Comparison of ENCODE assay signal across 1 cellular context in genomic region chr1:66542811-66543767, GRCh38.
TF ChIP-seq lines count a peak whose summit lies in the region.

No MANE protein-coding gene starts in this region.

TF ChIP-seq in HepG2, 621 proteins besides CTCF, POLR2A, EP300 and RAD21 (continued from another document):
- TF ChIP-seq, protein P1, sequence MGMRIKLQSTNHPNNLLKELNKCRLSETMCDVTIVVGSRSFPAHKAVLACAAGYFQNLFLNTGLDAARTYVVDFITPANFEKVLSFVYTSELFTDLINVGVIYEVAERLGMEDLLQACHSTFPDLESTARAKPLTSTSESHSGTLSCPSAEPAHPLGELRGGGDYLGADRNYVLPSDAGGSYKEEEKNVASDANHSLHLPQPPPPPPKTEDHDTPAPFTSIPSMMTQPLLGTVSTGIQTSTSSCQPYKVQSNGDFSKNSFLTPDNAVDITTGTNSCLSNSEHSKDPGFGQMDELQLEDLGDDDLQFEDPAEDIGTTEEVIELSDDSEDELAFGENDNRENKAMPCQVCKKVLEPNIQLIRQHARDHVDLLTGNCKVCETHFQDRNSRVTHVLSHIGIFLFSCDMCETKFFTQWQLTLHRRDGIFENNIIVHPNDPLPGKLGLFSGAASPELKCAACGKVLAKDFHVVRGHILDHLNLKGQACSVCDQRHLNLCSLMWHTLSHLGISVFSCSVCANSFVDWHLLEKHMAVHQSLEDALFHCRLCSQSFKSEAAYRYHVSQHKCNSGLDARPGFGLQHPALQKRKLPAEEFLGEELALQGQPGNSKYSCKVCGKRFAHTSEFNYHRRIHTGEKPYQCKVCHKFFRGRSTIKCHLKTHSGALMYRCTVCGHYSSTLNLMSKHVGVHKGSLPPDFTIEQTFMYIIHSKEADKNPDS (CRISPR knock-in tag; IDR thresholded peaks at IDR 0.05): no peak
- TF ChIP-seq ZNF335 (CRISPR knock-in tag; IDR thresholded peaks at IDR 0.05): 0 out of 2 replicates have a peak, but pooled peaks have one; percentile 9
- TF ChIP-seq PPARG (CRISPR knock-in tag; conservative IDR thresholded peaks at IDR 0.05): peak; percentile 53; the same call in 1 of the 2 replicates
- peak; percentile 86 for TF ChIP-seq BCL6 (CRISPR knock-in tag; IDR thresholded peaks at IDR 0.05)
- peak; percentile 46; the same call in 1 of the 2 replicates for TF ChIP-seq YEATS4 (CRISPR knock-in tag; IDR thresholded peaks at IDR 0.05; ENCODE audit: borderline replicate concordance)
- peak; percentile 76; the same call in 1 of the 2 replicates for TF ChIP-seq ZMYM3 (CRISPR knock-in tag; IDR thresholded peaks at IDR 0.05)
- TF ChIP-seq JUNB (CRISPR knock-in tag; IDR thresholded peaks at IDR 0.05; ENCODE audit: borderline replicate concordance): peak; percentile 73; the same call in 1 of the 2 replicates
- no peak for TF ChIP-seq ZNF205 (CRISPR knock-in tag; IDR thresholded peaks at IDR 0.05)
- TF ChIP-seq, protein P2, sequence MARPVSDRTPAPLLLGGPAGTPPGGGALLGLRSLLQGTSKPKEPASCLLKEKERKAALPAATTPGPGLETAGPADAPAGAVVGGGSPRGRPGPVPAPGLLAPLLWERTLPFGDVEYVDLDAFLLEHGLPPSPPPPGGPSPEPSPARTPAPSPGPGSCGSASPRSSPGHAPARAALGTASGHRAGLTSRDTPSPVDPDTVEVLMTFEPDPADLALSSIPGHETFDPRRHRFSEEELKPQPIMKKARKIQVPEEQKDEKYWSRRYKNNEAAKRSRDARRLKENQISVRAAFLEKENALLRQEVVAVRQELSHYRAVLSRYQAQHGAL (CRISPR knock-in tag; IDR thresholded peaks at IDR 0.05; ENCODE audit: not compliant biosample characterization): no peak
- TF ChIP-seq NR2F1 (CRISPR knock-in tag; IDR thresholded peaks at IDR 0.05): peak; percentile 26 to 64; a peak in 3 of 4 replicates
- no peak; the same call in 1 of the 2 replicates for TF ChIP-seq ZKSCAN8 (CRISPR knock-in tag; IDR thresholded peaks at IDR 0.05; ENCODE audit: borderline replicate concordance)
- peak; percentile 69; the same call in 1 of the 2 replicates for TF ChIP-seq ELF3 (CRISPR knock-in tag; IDR thresholded peaks at IDR 0.05)
- peak; percentile 96 for TF ChIP-seq ARID5B (CRISPR knock-in tag; IDR thresholded peaks at IDR 0.05)
- TF ChIP-seq NR2F6 (IDR thresholded peaks at IDR 0.05): peak; percentile 72
- peak; percentile 75 for TF ChIP-seq NR2F6 (CRISPR knock-in tag; IDR thresholded peaks at IDR 0.05)
- peak; percentile 75 for TF ChIP-seq ATF1 (CRISPR knock-in tag; IDR thresholded peaks at IDR 0.05)
- TF ChIP-seq SAP130 (CRISPR knock-in tag; IDR thresholded peaks at IDR 0.05; ENCODE audit: low read depth): peak; percentile 72
- peak; percentile 99 for TF ChIP-seq ASH2L (IDR thresholded peaks at IDR 0.05; ENCODE audit: insufficient read length, low read depth, low read length)
- TF ChIP-seq, protein P3, sequence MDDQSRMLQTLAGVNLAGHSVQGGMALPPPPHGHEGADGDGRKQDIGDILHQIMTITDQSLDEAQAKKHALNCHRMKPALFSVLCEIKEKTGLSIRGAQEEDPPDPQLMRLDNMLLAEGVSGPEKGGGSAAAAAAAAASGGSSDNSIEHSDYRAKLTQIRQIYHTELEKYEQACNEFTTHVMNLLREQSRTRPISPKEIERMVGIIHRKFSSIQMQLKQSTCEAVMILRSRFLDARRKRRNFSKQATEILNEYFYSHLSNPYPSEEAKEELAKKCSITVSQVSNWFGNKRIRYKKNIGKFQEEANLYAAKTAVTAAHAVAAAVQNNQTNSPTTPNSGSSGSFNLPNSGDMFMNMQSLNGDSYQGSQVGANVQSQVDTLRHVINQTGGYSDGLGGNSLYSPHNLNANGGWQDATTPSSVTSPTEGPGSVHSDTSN (CRISPR knock-in tag; IDR thresholded peaks at IDR 0.05; ENCODE audit: borderline replicate concordance): no peak
- no peak for TF ChIP-seq TSC22D2 (CRISPR knock-in tag; IDR thresholded peaks at IDR 0.05; ENCODE audit: borderline replicate concordance)
- TF ChIP-seq DMAP1 (CRISPR knock-in tag; IDR thresholded peaks at IDR 0.05): peak; percentile 42; the same call in 1 of the 2 replicates
- no peak for TF ChIP-seq ZNF792 (CRISPR knock-in tag; IDR thresholded peaks at IDR 0.05)
- no peak for TF ChIP-seq YY1 (IDR thresholded peaks at IDR 0.05; ENCODE audit: insufficient read depth, insufficient replicate concordance, low read depth, low read length)
- no peak for TF ChIP-seq ZNF329 (CRISPR knock-in tag; IDR thresholded peaks at IDR 0.05; ENCODE audit: low read depth)
- TF ChIP-seq POGZ (CRISPR knock-in tag; IDR thresholded peaks at IDR 0.05): peak; percentile 86
- peak; percentile 72 for TF ChIP-seq TCF7 (IDR thresholded peaks at IDR 0.05; ENCODE audit: low read depth)
- peak; percentile 76; the same call in 1 of the 2 replicates for TF ChIP-seq JUND (CRISPR knock-in tag; IDR thresholded peaks at IDR 0.05)
- TF ChIP-seq HOXA3 (CRISPR knock-in tag; IDR thresholded peaks at IDR 0.05): peak; percentile 52
- TF ChIP-seq CHD4 (IDR thresholded peaks at IDR 0.05; ENCODE audit: borderline replicate concordance, low read length): no peak
- TF ChIP-seq RARA (CRISPR knock-in tag; IDR thresholded peaks at IDR 0.05): peak; percentile 90
